Comparison of ENCODE assay signal across 8 cellular contexts in genomic region chr7:92832623-92833023, GRCh38. TPM values are rescaled to one million over a fixed set of nuclear protein-coding genes. Genes with fewer than 3 reads are reported as not detected.
DNase-seq lines count a peak whose midpoint lies in the region; ATAC-seq and TF ChIP-seq lines count a peak whose summit lies in the region.

No MANE protein-coding gene starts in this region.

- peak overlapping the region; percentile 60 for H3K4me3 ChIP-seq in right cardiac atrium (ENCODE audit: low read length)

- H3K27ac Mint-ChIP-seq in stimulated activated naive CD8-positive, alpha-beta T cell treated with anti-CD3 and anti-CD28 coated beads, Interleukin-15, amount 100 ng/mL, for 72 hours, result peak overlapping the region; percentile 40 to 96

- H3K27me3 ChIP-seq in right cardiac atrium (ENCODE audit: control insufficient read depth, insufficient read depth), result no peaks in the 10 kb centered on the region

- DNase-seq in right cardiac atrium, result no peak
- DNase-seq in stimulated activated naive CD8-positive, alpha-beta T cell treated with anti-CD3 and anti-CD28 coated beads, Interleukin-15, amount 100 ng/mL, for 72 hours, result no peak
- DNase-seq in OCI-M2 (lab: John Stamatoyannopoulos, UW; ENCODE audit: unreplicated experiment), result no peak
- no peak for DNase-seq in COLO829 (ENCODE audit: low spot score)
- no peak for DNase-seq in activated CD8-positive, alpha-beta memory T cell treated with anti-CD3 and anti-CD28 coated beads, Interleukin-2, amount 50 U/mL, for 4 hours

- peak overlapping the region; percentile 93 to 95 for H3K4me3 Mint-ChIP-seq in stimulated activated naive CD8-positive, alpha-beta T cell treated with anti-CD3 and anti-CD28 coated beads, Interleukin-15, amount 100 ng/mL, for 72 hours

- no peak for TF ChIP-seq CTCF in VCaP (conservative IDR thresholded peaks at IDR 0.05)

- no peaks in the 10 kb centered on the region for H3K9me3 Mint-ChIP-seq in stimulated activated naive CD8-positive, alpha-beta T cell treated with anti-CD3 and anti-CD28 coated beads, Interleukin-15, amount 100 ng/mL, for 72 hours

- H3K4me1 ChIP-seq in right cardiac atrium (ENCODE audit: control insufficient read depth, insufficient read depth, low read length), result no peaks in the 10 kb centered on the region

- H3K9me3 ChIP-seq in right cardiac atrium (ENCODE audit: control insufficient read depth, low read length), result no peaks in the 10 kb centered on the region

- peaks cover 48% of the 10 kb centered on the region for H3K4me1 Mint-ChIP-seq in stimulated activated naive CD8-positive, alpha-beta T cell treated with anti-CD3 and anti-CD28 coated beads, Interleukin-15, amount 100 ng/mL, for 72 hours

- ATAC-seq in GM18858 (IDR thresholded peaks at IDR 0.05; ENCODE audit: unreplicated experiment) (peak; percentile 1), HG02678 (IDR thresholded peaks at IDR 0.05; ENCODE audit: unreplicated experiment) (peak; percentile 2), right cardiac atrium (no peak)
- peak; percentile 15 for ATAC-seq in stimulated activated naive CD8-positive, alpha-beta T cell treated with anti-CD3 and anti-CD28 coated beads, Interleukin-15, amount 100 ng/mL, for 72 hours

- intact Hi-C loops in right cardiac atrium (cut with DNase I), result loop anchor here (5.0 to 10.0 kb wide), 7 partner anchors 48 to 210 kb away; no protein-coding TSS in a partner anchor

- H3K27ac ChIP-seq in VCaP (peak overlapping the region; percentile 52), right cardiac atrium (ENCODE audit: low read length) (peak overlapping the region; percentile 90)

- peaks cover 9% of the 10 kb centered on the region for H3K27me3 Mint-ChIP-seq in stimulated activated naive CD8-positive, alpha-beta T cell treated with anti-CD3 and anti-CD28 coated beads, Interleukin-15, amount 100 ng/mL, for 72 hours

- WGBS in right cardiac atrium, result 3% methylated on average over 17 of the region's 17 CpGs

RNA-seq across cellular contexts. Expression of gene CDK6, which starts 3.8 kb away (rescaled TPM):
- 1 to 10 TPM; 8.7 to 9.7 (median 9.2) TPM for total RNA-seq in right cardiac atrium
- 1.8 TPM for polyA plus RNA-seq in right cardiac atrium

Comparison
In these comparisons a context has a peak if more than half of its experiments do, and no peak if none do; other contexts are left out.
1. ATAC-seq: peak in GM18858 (single experiment), HG02678 (single experiment) and stimulated activated naive CD8-positive, alpha-beta T cell treated with anti-CD3 and anti-CD28 coated beads, Interleukin-15, amount 100 ng/mL, for 72 hours (single experiment); none in right cardiac atrium (0 of 2).